Comparison of ENCODE assay signal across 8 cellular contexts in the genomic region with DNA sequence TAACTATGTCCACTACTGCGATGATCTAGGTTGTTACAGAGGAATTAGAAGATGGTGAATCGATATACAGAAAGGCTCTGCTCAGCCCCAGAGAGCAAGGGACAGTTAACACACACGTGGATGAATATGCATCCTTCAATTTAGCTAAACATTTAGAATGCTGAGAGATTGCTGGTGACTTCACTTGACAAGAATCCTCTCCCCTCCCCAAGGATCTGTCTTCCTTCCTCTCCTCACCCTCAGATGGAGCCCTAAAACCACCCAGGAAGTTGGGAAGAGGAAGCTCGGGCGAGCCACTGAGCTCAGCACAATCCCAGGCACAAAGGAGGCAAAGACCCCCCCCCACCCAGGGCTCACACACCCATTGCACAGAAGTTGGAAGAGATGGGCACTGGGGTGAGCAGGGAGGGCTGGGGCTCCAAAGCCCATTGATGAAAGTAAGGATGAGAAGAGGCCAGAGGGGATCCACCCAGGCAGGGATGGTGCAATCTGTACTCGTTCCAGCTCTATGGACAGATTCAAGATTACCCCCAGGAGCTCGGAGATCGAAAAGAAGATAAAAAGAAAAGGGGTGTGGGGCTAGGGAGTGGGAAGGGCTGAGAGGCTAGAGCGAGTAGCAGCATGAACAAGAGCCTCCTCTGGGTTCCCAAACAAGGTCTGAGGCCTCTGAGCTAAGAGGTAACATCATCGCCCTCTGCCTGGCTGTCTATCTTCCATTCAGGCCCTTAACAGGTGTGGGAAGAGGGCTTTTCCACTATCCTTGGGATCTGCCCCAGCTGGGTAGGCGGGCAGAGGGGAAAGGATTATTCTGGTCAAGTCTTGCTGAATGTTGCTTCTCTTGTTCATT. TPM values are rescaled to one million over a fixed set of nuclear protein-coding genes. Genes with fewer than 3 reads are reported as not detected.
DNase-seq lines count a peak whose midpoint lies in the region; ATAC-seq and TF ChIP-seq lines count a peak whose summit lies in the region.

No MANE protein-coding gene starts in this region.

- H3K27me3 ChIP-seq in BE2C = no peaks in the 10 kb centered on the region
- no peaks in the 10 kb centered on the region for H3K27me3 ChIP-seq in HL-60 (ENCODE audit: insufficient read depth, poor library complexity, severe bottlenecking)

- H3K27ac Mint-ChIP-seq in activated CD8-positive, alpha-beta T cell treated with anti-CD3 and anti-CD28 coated beads for 36 hours = peak overlapping the region; percentile 95

- H3K27ac ChIP-seq in HL-60 (replicated peaks) = peak overlapping the region; percentile 86

- H3K4me3 Mint-ChIP-seq in activated CD8-positive, alpha-beta T cell treated with anti-CD3 and anti-CD28 coated beads for 36 hours = peak overlapping the region; percentile 94

- H3K9me3 Mint-ChIP-seq in activated CD8-positive, alpha-beta T cell treated with anti-CD3 and anti-CD28 coated beads for 36 hours = no peaks in the 10 kb centered on the region

- peaks cover 16% of the 10 kb centered on the region for H3K36me3 Mint-ChIP-seq in activated CD8-positive, alpha-beta T cell treated with anti-CD3 and anti-CD28 coated beads for 36 hours (ENCODE audit: low read depth)

- H3K36me3 ChIP-seq in BE2C = no peaks in the 10 kb centered on the region; the same call in 1 of the 2 replicates

- no peaks in the 10 kb centered on the region for H3K9me3 ChIP-seq in BE2C

- TF ChIP-seq CTCF in BE2C (IDR thresholded peaks at IDR 0.05; ENCODE audit: low read depth, low read length) (no peak), HL-60 (IDR thresholded peaks at IDR 0.05; ENCODE audit: insufficient read depth, low read length) (no peak), foreskin fibroblast (IDR thresholded peaks at IDR 0.05; ENCODE audit: low read depth, low read length) (no peak)
- no peak for TF ChIP-seq CTCF in activated CD8-positive, alpha-beta T cell treated with anti-CD3 and anti-CD28 coated beads for 36 hours (IDR thresholded peaks at IDR 0.05)

- intact Hi-C loops in activated CD8-positive, alpha-beta T cell treated with anti-CD3 and anti-CD28 coated beads for 36 hours (cut with micrococcal nuclease) = loop anchor here (5.0 kb wide), 1 partner anchor 70 kb away; the partner anchor contains the start of gene KCND1

- DNase-seq in BE2C (no peak), HL-60 (ENCODE audit: low read depth in 1 of 2, low spot score in 1 of 2) (peak; percentile 8 to 24), foreskin fibroblast (peak; percentile 49 to 74), renal cortical epithelial cell (ENCODE audit: low read depth) (peak; percentile 35), NCI-H526 treated with DMSO at 0.1 percent for 48 hours (lab: John Stamatoyannopoulos, UW) (no peak), NCI-H774 (lab: John Stamatoyannopoulos, UW) (no peak)
- no peak for DNase-seq in activated CD8-positive, alpha-beta T cell treated with anti-CD3 and anti-CD28 coated beads for 36 hours

- no peak for ATAC-seq in activated CD8-positive, alpha-beta T cell treated with anti-CD3 and anti-CD28 coated beads for 36 hours
- ATAC-seq in GM19452 (IDR thresholded peaks at IDR 0.05; ENCODE audit: unreplicated experiment) = no peak

- H3K27me3 Mint-ChIP-seq in activated CD8-positive, alpha-beta T cell treated with anti-CD3 and anti-CD28 coated beads for 36 hours = no peaks in the 10 kb centered on the region

- CTCF ChIA-PET in activated CD8-positive, alpha-beta T cell treated with anti-CD3 and anti-CD28 coated beads for 36 hours (lab: Charles Lee) = interaction anchor here (0.8 to 1.4 kb wide), 2 partner anchors 65 to 69 kb away, joined by 4 to 7 read pairs; partner anchors contain the start of gene KCND1

- H3K4me3 ChIP-seq in BE2C (ENCODE audit: low read depth, low read length) (peak overlapping the region; percentile 64), HL-60 (replicated peaks; ENCODE audit: insufficient read depth, low read length) (peak overlapping the region; percentile 62), foreskin fibroblast (ENCODE audit: low read depth in 1 of 2, low read length in 2 of 2) (peak overlapping the region; percentile 81 to 91)

- peaks cover 31% of the 10 kb centered on the region for H3K4me1 Mint-ChIP-seq in activated CD8-positive, alpha-beta T cell treated with anti-CD3 and anti-CD28 coated beads for 36 hours (ENCODE audit: low read depth)

- H3K4me1 ChIP-seq in BE2C = peaks cover 4% of the 10 kb centered on the region

- POLR2A ChIA-PET in activated CD8-positive, alpha-beta T cell treated with anti-CD3 and anti-CD28 coated beads for 36 hours (lab: Charles Lee) = interaction anchor here (0.7 to 1.4 kb wide), 4 partner anchors 40 to 129 kb away, joined by 4 to 5 read pairs (median 4); partner anchors contain the start of genes GRIPAP1 and OTUD5

RNA-seq across cellular contexts. Expression of gene TFE3, which starts 1.3 kb away (rescaled TPM):
- polyA plus RNA-seq in BE2C (2012; ENCODE audit: insufficient read depth, insufficient read length, low read depth) = 32.6 TPM
- 10 to 100 TPM; 17.9 to 19.5 TPM for total RNA-seq in activated CD8-positive, alpha-beta T cell treated with anti-CD3 and anti-CD28 coated beads for 36 hours
- total RNA-seq in renal cortical epithelial cell = 30.6 and 72.0 TPM in 2 replicates

RNA-seq across cellular contexts. Expression of gene CCDC120, which starts 16.9 kb away (rescaled TPM):
- polyA plus RNA-seq in BE2C (2012; ENCODE audit: insufficient read depth, insufficient read length, low read depth) = 3.9 TPM
- 1 to 10 TPM; 3.5 to 3.7 TPM for total RNA-seq in activated CD8-positive, alpha-beta T cell treated with anti-CD3 and anti-CD28 coated beads for 36 hours
- total RNA-seq in renal cortical epithelial cell = 1.9 and 5.5 TPM in 2 replicates

RNA-seq across cellular contexts. Expression of gene PRAF2, which starts 31.9 kb away (rescaled TPM):
- polyA plus RNA-seq in BE2C (2012; ENCODE audit: insufficient read depth, insufficient read length, low read depth) = 97.7 TPM
- 10 to 100 TPM; 10.8 to 12.4 TPM for total RNA-seq in activated CD8-positive, alpha-beta T cell treated with anti-CD3 and anti-CD28 coated beads for 36 hours
- 4.3 and 9.4 TPM in 2 replicates for total RNA-seq in renal cortical epithelial cell

RNA-seq across cellular contexts. Expression of gene WDR45, which starts 37.8 kb away (rescaled TPM):
- 66.7 TPM for polyA plus RNA-seq in BE2C (2012; ENCODE audit: insufficient read depth, insufficient read length, low read depth)
- total RNA-seq in activated CD8-positive, alpha-beta T cell treated with anti-CD3 and anti-CD28 coated beads for 36 hours = 10 to 100 TPM; 16.9 to 19.6 TPM
- 39.8 and 62.7 TPM in 2 replicates for total RNA-seq in renal cortical epithelial cell

RNA-seq across cellular contexts. Expression of gene GRIPAP1, which starts 39.8 kb away (rescaled TPM):
- polyA plus RNA-seq in BE2C (2012; ENCODE audit: insufficient read depth, insufficient read length, low read depth) = 46.6 TPM
- 10 to 100 TPM; 64.3 to 67.7 TPM for total RNA-seq in activated CD8-positive, alpha-beta T cell treated with anti-CD3 and anti-CD28 coated beads for 36 hours
- 29.0 and 40.7 TPM in 2 replicates for total RNA-seq in renal cortical epithelial cell

Comparison
In these comparisons a context has a peak if more than half of its experiments do, and no peak if none do; other contexts are left out.
1. DNase-seq: peak in HL-60 (2 of 2), foreskin fibroblast (2 of 2) and renal cortical epithelial cell (single experiment); none in BE2C (single experiment), activated CD8-positive, alpha-beta T cell treated with anti-CD3 and anti-CD28 coated beads for 36 hours (single experiment), NCI-H526 treated with DMSO at 0.1 percent for 48 hours (single experiment) and NCI-H774 (single experiment).
2. Peak in every context shown above with its lines, with median percentiles within 50 percentile points of each other: H3K4me3 ChIP-seq.